8 cellular contexts compared by ENCODE assay signal in genomic region chr17:40551874-40552768, GRCh38. TPM values are rescaled to one million over a fixed set of nuclear protein-coding genes. Genes with fewer than 3 reads are reported as not detected.
DNase-seq lines count a peak whose midpoint lies in the region; ATAC-seq and TF ChIP-seq lines count a peak whose summit lies in the region.

No MANE protein-coding gene starts in this region.

- H3K9me3 ChIP-seq in SJSA1 (replicated peaks): no peaks in the 10 kb centered on the region
- no peaks in the 10 kb centered on the region for H3K9me3 ChIP-seq in endodermal cell (ENCODE audit: control insufficient read depth, low read length)
- no peaks in the 10 kb centered on the region for H3K9me3 ChIP-seq in SJCRH30 (replicated peaks)

- no peaks in the 10 kb centered on the region for H3K36me3 ChIP-seq in SJSA1
- H3K36me3 ChIP-seq in endodermal cell (ENCODE audit: control insufficient read depth, insufficient read depth, low read length): no peaks in the 10 kb centered on the region
- H3K36me3 ChIP-seq in SJCRH30: no peaks in the 10 kb centered on the region

- H3K4me1 Mint-ChIP-seq in endodermal cell (peaks cover 19% of the 10 kb centered on the region), nephron (peaks cover 97% of the 10 kb centered on the region)

- H3K4me1 ChIP-seq in SJSA1 (replicated peaks) (peaks cover 67% of the 10 kb centered on the region), endodermal cell (ENCODE audit: control insufficient read depth, insufficient read depth, low read length) (no peaks in the 10 kb centered on the region), SJCRH30 (peaks cover 68% of the 10 kb centered on the region)

- ATAC-seq in GM21717 (IDR thresholded peaks at IDR 0.05; ENCODE audit: unreplicated experiment): no peak
- ATAC-seq in HG03135 (IDR thresholded peaks at IDR 0.05; ENCODE audit: unreplicated experiment): no peak

- H3K9me3 Mint-ChIP-seq in endodermal cell: no peaks in the 10 kb centered on the region
- H3K9me3 Mint-ChIP-seq in nephron: no peaks in the 10 kb centered on the region

- peak; percentile 99 for DNase-seq in EL
- DNase-seq in SJSA1 (ENCODE audit: low read depth in 1 of 2, low spot score in 2 of 2): peak; percentile 74 to 76
- peak; percentile 45 for DNase-seq in endodermal cell
- DNase-seq in SJCRH30: no peak
- DNase-seq in GF-D8 (lab: John Stamatoyannopoulos, UW): no peak

- H3K27me3 Mint-ChIP-seq in endodermal cell (ENCODE audit: insufficient read depth) (peaks cover 4% of the 10 kb centered on the region), nephron (ENCODE audit: low read depth) (peaks cover 5% of the 10 kb centered on the region)

- 92 to 97% methylated on average over 25 to 32 of the region's 32 CpGs for WGBS in endodermal cell (ENCODE audit: insufficient coverage in 1 of 2, insufficient read length in 1 of 2), 2 experiments

- H3K27ac ChIP-seq in SJSA1 (peak overlapping the region; percentile 50), endodermal cell (ENCODE audit: low read depth, low read length) (peak overlapping the region; percentile 3), SJCRH30 (no peak overlapping the region)

- TF ChIP-seq CTCF in endodermal cell (conservative IDR thresholded peaks at IDR 0.05): no peak
- TF ChIP-seq CTCF in nephron (IDR thresholded peaks at IDR 0.05; ENCODE audit: unreplicated experiment in 3 of 3): no peak

- H3K27ac Mint-ChIP-seq in endodermal cell: no peak overlapping the region
- H3K27ac Mint-ChIP-seq in nephron: peak overlapping the region; percentile 81 to 98 (median 96)

- H3K4me3 Mint-ChIP-seq in endodermal cell (no peak overlapping the region), nephron (peak overlapping the region in 2 of 3 experiments; percentile 22 to 80)

- H3K36me3 Mint-ChIP-seq in endodermal cell (ENCODE audit: low read depth) (no peaks in the 10 kb centered on the region), nephron (ENCODE audit: low read depth) (no peaks in the 10 kb centered on the region)

- no peaks in the 10 kb centered on the region for H3K27me3 ChIP-seq in SJSA1 (replicated peaks)
- no peaks in the 10 kb centered on the region for H3K27me3 ChIP-seq in endodermal cell (ENCODE audit: control insufficient read depth, insufficient read depth, low read length, poor library complexity, severe bottlenecking)
- H3K27me3 ChIP-seq in SJCRH30: no peaks in the 10 kb centered on the region

- H3K4me3 ChIP-seq in SJSA1 (no peak overlapping the region), endodermal cell (ENCODE audit: low read length) (no peak overlapping the region), SJCRH30 (no peak overlapping the region)

- no peak overlapping the region for H3K9ac ChIP-seq in endodermal cell (ENCODE audit: extremely low read depth, low read length, poor library complexity, severe bottlenecking)

RNA-seq across cellular contexts. Expression of gene CCR7, which starts 13.2 kb away (rescaled TPM):
- not detected in 2 replicates for total RNA-seq in SJSA1 (2014; rRNA removed; shearing (Covaris generic))
- total RNA-seq in endodermal cell: under 1 TPM in 1 of 2 donors, not detected in 1; 0.53 TPM
- 0.21 TPM for polyA plus RNA-seq in endodermal cell (2013, experiment 1 of 2)
- polyA plus RNA-seq in endodermal cell (2013, experiment 2 of 2): not detected
- total RNA-seq in SJCRH30 (2014; rRNA removed; shearing (Covaris generic)): 0.05 TPM in 1 of 2 replicates, not detected in the other

RNA-seq across cellular contexts. Expression of gene TNS4, which starts 50.7 kb away (rescaled TPM):
- not detected in 2 replicates for total RNA-seq in SJSA1 (2014; rRNA removed; shearing (Covaris generic))
- 1 to 10 TPM in 1 of 2 donors, under 1 TPM in 1; 0.89 to 2.5 TPM for total RNA-seq in endodermal cell
- 0.07 TPM for polyA plus RNA-seq in endodermal cell (2013, experiment 1 of 2)
- not detected for polyA plus RNA-seq in endodermal cell (2013, experiment 2 of 2)
- total RNA-seq in SJCRH30 (2014; rRNA removed; shearing (Covaris generic)): not detected in 2 replicates

Comparison
In these comparisons a context has a peak if more than half of its experiments do, and no peak if none do; other contexts are left out.
1. DNase-seq: peak in EL (single experiment), SJSA1 (2 of 2) and endodermal cell (single experiment); none in SJCRH30 (0 of 2) and GF-D8 (single experiment).